8 cellular contexts compared by ENCODE assay signal in the genomic region with DNA sequence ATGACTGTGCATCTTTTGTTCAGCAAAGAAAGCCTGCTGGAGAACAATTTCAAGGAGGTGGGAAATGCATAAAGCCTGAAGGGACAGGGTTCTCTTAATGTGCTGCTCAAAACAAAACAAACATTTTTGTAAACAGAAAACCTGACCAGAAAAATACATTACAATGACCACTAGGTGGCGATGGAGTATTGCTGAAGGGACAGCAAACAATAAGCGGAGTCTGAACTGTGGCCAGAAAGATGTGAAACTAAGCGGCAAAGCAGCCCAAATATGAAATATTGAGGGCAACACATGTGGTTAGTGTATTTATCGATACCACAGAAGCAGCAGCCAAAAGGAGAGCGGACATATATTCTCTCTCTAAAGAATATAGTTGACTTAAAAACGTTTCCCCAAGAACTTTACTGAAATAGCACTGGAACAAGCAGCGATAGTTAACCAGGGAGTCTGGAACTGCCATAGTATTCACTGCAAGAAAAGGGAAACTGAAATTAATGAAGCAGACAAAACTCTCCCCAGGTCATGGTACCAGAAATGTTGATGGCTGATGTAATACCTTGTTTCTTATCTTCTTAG.
DNase-seq lines count a peak whose midpoint lies in the region; FAIRE-seq and TF ChIP-seq lines count a peak whose summit lies in the region.
"Not testable (repeated sequence)": the region's sequence is repeated elsewhere in the genome, so short reads cannot be mapped to it uniquely, and the experiment has no call there.

No MANE protein-coding gene starts in this region.

- H3K27me3 ChIP-seq in left ventricle myocardium inferior (ENCODE audit: low read depth): peaks cover 48% of the 10 kb centered on the region
- not testable (repeated sequence) for H3K27me3 ChIP-seq in ovary

- H3K4me3 ChIP-seq in left ventricle myocardium inferior: peak overlapping the region; percentile 32
- not testable (repeated sequence) for H3K4me3 ChIP-seq in ovary

- WGBS in ovary, 3 donors: 3 to 19% (median 7%) methylated on average over 7 of the region's 7 CpGs

- TF ChIP-seq POLR2A in ovary (IDR thresholded peaks at IDR 0.05): not testable (repeated sequence)

- TF ChIP-seq CTCF in MCF 10A (IDR thresholded peaks at IDR 0.05; ENCODE audit: unreplicated experiment) (peak; percentile 82), left ventricle myocardium inferior (IDR thresholded peaks at IDR 0.05; ENCODE audit: borderline replicate concordance) (peak; percentile 79), ovary (IDR thresholded peaks at IDR 0.05) (peak in 2 of 3 donors; percentile 39 to 54)

- in situ Hi-C loops in G401 (cut with HindIII; ENCODE audit: low sequenced_read_pairs): not testable (repeated sequence)

- BruUV-seq in MCF 10A (replicated peaks; lab: Mats Ljungman, UMichigan): not testable (repeated sequence)

- not testable (repeated sequence) for H3K36me3 Mint-ChIP-seq in MCF 10A (ENCODE audit: insufficient read depth, unreplicated experiment)

- not testable (repeated sequence) for H3K4me1 ChIP-seq in left ventricle myocardium inferior; ovary (ENCODE audit: insufficient read depth)

- H3K4me3 Mint-ChIP-seq in MCF 10A (ENCODE audit: unreplicated experiment): peak overlapping the region; percentile 61

- not testable (repeated sequence) for H3K27ac ChIP-seq in left ventricle myocardium inferior (replicated peaks); ovary

- not testable (repeated sequence) for TF ChIP-seq EP300 in ovary (IDR thresholded peaks at IDR 0.05)

- not testable (repeated sequence) for H3K27ac Mint-ChIP-seq in MCF 10A (ENCODE audit: low read depth, unreplicated experiment)

- POLR2A ChIA-PET in MCF 10A (lab: Yijun Ruan, JAX): interaction anchor here (1.1 kb wide), 1 partner anchor 11 kb away, joined by 4 read pairs; no protein-coding TSS in a partner anchor

- H3K4me1 Mint-ChIP-seq in MCF 10A (ENCODE audit: insufficient read depth, unreplicated experiment): not testable (repeated sequence)

- CTCF ChIA-PET in MCF 10A (lab: Yijun Ruan, JAX): interaction anchor here (0.6 to 3.0 kb wide), 10 partner anchors 11 to 1810 kb away, joined by 3 to 20 read pairs (median 4); no protein-coding TSS in a partner anchor

- intact Hi-C loops in MCF 10A (cut with micrococcal nuclease): loop anchor here (2.0 kb wide), 1 partner anchor 1870 kb away; no protein-coding TSS in a partner anchor
- intact Hi-C loops in left ventricle myocardium inferior (cut with micrococcal nuclease); ovary (cut with DNase I): not testable (repeated sequence)

- not testable (repeated sequence) for H3K9me3 ChIP-seq in left ventricle myocardium inferior (replicated peaks); ovary

- not testable (repeated sequence) for H3K27me3 Mint-ChIP-seq in MCF 10A (ENCODE audit: insufficient read depth, unreplicated experiment)

- not testable (repeated sequence) for FAIRE-seq in HTR-8/SVneo (lab: Jason Lieb, UNC)

- DNase-seq in A172 (ENCODE audit: low spot score) (peak; percentile 19), G401 (ENCODE audit: low spot score) (peak; percentile 58), HTR-8/SVneo (ENCODE audit: insufficient read length, low spot score) (peak; percentile 5), NCI-H2227 treated with DMSO at 0.1 percent for 48 hours (lab: John Stamatoyannopoulos, UW) (peak; percentile 64), SKM-1 treated with dmso at 0.1 percent for 144 hours (lab: John Stamatoyannopoulos, UW; ENCODE audit: unreplicated experiment) (peak; percentile 15), MCF 10A (ENCODE audit: unreplicated experiment) (peak; percentile 61)
- not testable (repeated sequence) for DNase-seq in left ventricle myocardium inferior, ovary

- not testable (repeated sequence) for H3K36me3 ChIP-seq in left ventricle myocardium inferior, ovary

- H3K9me3 Mint-ChIP-seq in MCF 10A (ENCODE audit: unreplicated experiment): not testable (repeated sequence)
